In genomic region chr3:46948830-46949671, GRCh38 we compare ENCODE assay signal across 8 cellular contexts. TPM values are rescaled to one million over a fixed set of nuclear protein-coding genes. Genes with fewer than 3 reads are reported as not detected.
DNase-seq lines count a peak whose midpoint lies in the region; ATAC-seq and TF ChIP-seq lines count a peak whose summit lies in the region.

No MANE protein-coding gene starts in this region.

- TF ChIP-seq CTCF in CD8-positive, alpha-beta T cell (IDR thresholded peaks at IDR 0.05), result no peak

- H3K9me3 ChIP-seq in CD8-positive, alpha-beta T cell (ENCODE audit: low read length), result no peaks in the 10 kb centered on the region
- H3K9me3 ChIP-seq in subcutaneous abdominal adipose tissue (ENCODE audit: control insufficient read depth in 5 of 5, low read length in 5 of 5), result no peaks in the 10 kb centered on the region

- no peak for ATAC-seq in CD8-positive, alpha-beta T cell
- ATAC-seq in GM21619 (IDR thresholded peaks at IDR 0.05; ENCODE audit: unreplicated experiment), result peak; percentile 39
- peak; percentile 24 to 45 for ATAC-seq in left cardiac atrium

- no peaks in the 10 kb centered on the region for H3K27me3 ChIP-seq in CD8-positive, alpha-beta T cell (ENCODE audit: insufficient read depth, low read length)
- no peaks in the 10 kb centered on the region for H3K27me3 ChIP-seq in subcutaneous abdominal adipose tissue (ENCODE audit: control insufficient read depth in 5 of 5, insufficient read depth in 4 of 5, low read length in 5 of 5)

- H3K36me3 ChIP-seq in CD8-positive, alpha-beta T cell (ENCODE audit: insufficient read depth, low read length), result no peaks in the 10 kb centered on the region
- peaks cover 0 to 16% (median 8%) of the 10 kb centered on the region in 5 donors for H3K36me3 ChIP-seq in subcutaneous abdominal adipose tissue (ENCODE audit: control insufficient read depth in 5 of 5, insufficient read depth in 5 of 5, low read length in 5 of 5)

- CTCF ChIA-PET in CD8-positive, alpha-beta T cell (lab: Charles Lee), result no interaction called here

- H3K27ac ChIP-seq in CD8-positive, alpha-beta T cell (ENCODE audit: low read depth, low read length), result peak overlapping the region; percentile 39
- H3K27ac ChIP-seq in subcutaneous abdominal adipose tissue (ENCODE audit: low read depth, low read length), result peak overlapping the region; percentile 4

- H3K4me3 Mint-ChIP-seq in CD8-positive, alpha-beta T cell, result peak overlapping the region; percentile 61

- H3K27ac Mint-ChIP-seq in CD8-positive, alpha-beta T cell, result peak overlapping the region; percentile 97

- POLR2A ChIA-PET in CD8-positive, alpha-beta T cell (lab: Charles Lee), result no interaction called here

- no peak overlapping the region for H3K4me3 ChIP-seq in CD8-positive, alpha-beta T cell (ENCODE audit: low read depth, low read length)
- peak overlapping the region in 1 of 5 donors; percentile 11 for H3K4me3 ChIP-seq in subcutaneous abdominal adipose tissue (ENCODE audit: low read depth in 1 of 5, low read length in 5 of 5)

- H3K36me3 Mint-ChIP-seq in CD8-positive, alpha-beta T cell, result peaks cover 34% of the 10 kb centered on the region

- H3K9me3 Mint-ChIP-seq in CD8-positive, alpha-beta T cell, result no peaks in the 10 kb centered on the region

- intact Hi-C loops in CD8-positive, alpha-beta T cell (cut with DNase I, micrococcal nuclease), result loop anchor here (1.0 to 10.0 kb wide), 6 partner anchors 20 to 106 kb away; partner anchors contain the start of gene CCDC12 (in 1 of the 2)
- intact Hi-C loops in left cardiac atrium (cut with DNase I), result no loop called here

- H3K9ac ChIP-seq in subcutaneous abdominal adipose tissue (ENCODE audit: low read length in 5 of 5), result peak overlapping the region in 2 of 5 donors; percentile 23 to 26

- H3K4me1 ChIP-seq in CD8-positive, alpha-beta T cell (ENCODE audit: insufficient read depth, low read length), result peaks cover 84% of the 10 kb centered on the region
- peaks cover 16 to 84% (median 73%) of the 10 kb centered on the region in 5 donors for H3K4me1 ChIP-seq in subcutaneous abdominal adipose tissue (ENCODE audit: control insufficient read depth in 5 of 5, insufficient read depth in 5 of 5, low read length in 5 of 5)

- no peaks in the 10 kb centered on the region for H3K27me3 Mint-ChIP-seq in CD8-positive, alpha-beta T cell (ENCODE audit: low read depth)

- H3K4me1 Mint-ChIP-seq in CD8-positive, alpha-beta T cell (ENCODE audit: low read depth), result peaks cover 88% of the 10 kb centered on the region

- no peak for DNase-seq in CD8-positive, alpha-beta T cell
- DNase-seq in SK-N-DZ (ENCODE audit: low spot score) (peak; percentile 7), left cardiac atrium (peak; percentile 65), globus pallidus (ENCODE audit: low spot score) (no peak), foreskin melanocyte (no peak), middle frontal gyrus (ENCODE audit: extremely low spot score, low spot score) (no peak)

RNA-seq across cellular contexts. Expression of gene CCDC12, which starts 27.5 kb away (rescaled TPM):
- 100 to 1,000 TPM in 1 of 2 experiments, 10 to 100 TPM in 1; 99.9 to 107 TPM for total RNA-seq in CD8-positive, alpha-beta T cell
- 35.9 and 41.7 TPM in 2 replicates for polyA plus RNA-seq in SK-N-DZ (2014; cell fraction: cytosol; rRNA removed)
- 17.9 and 25.1 TPM in 2 replicates for polyA plus RNA-seq in SK-N-DZ (2014; cell fraction: nucleus; rRNA removed)
- 10 to 100 TPM; 24.2 to 38.4 TPM for total RNA-seq in left cardiac atrium

RNA-seq across cellular contexts. Expression of gene NBEAL2, which starts 30.4 kb away (rescaled TPM):
- 100 to 1,000 TPM; 187 to 201 TPM for total RNA-seq in CD8-positive, alpha-beta T cell
- polyA plus RNA-seq in SK-N-DZ (2014; cell fraction: cytosol; rRNA removed), result 16.6 and 28.4 TPM in 2 replicates
- polyA plus RNA-seq in SK-N-DZ (2014; cell fraction: nucleus; rRNA removed), result 172 and 188 TPM in 2 replicates
- 10 to 100 TPM; 17.1 to 23.9 TPM for total RNA-seq in left cardiac atrium

Comparison
In these comparisons a context has a peak if more than half of its experiments do, and no peak if none do; other contexts are left out.
1. DNase-seq: peak in SK-N-DZ (single experiment) and left cardiac atrium (single experiment); none in CD8-positive, alpha-beta T cell (0 of 7), globus pallidus (single experiment), foreskin melanocyte (single experiment) and middle frontal gyrus (single experiment).
2. RNA of gene NBEAL2, which starts 30.4 kb away (total RNA-seq): 187 to 201 TPM in CD8-positive, alpha-beta T cell; 17.1 to 23.9 TPM in left cardiac atrium; every median in the first group is over 4 times any median in the second.
3. intact Hi-C loops: an anchor here in CD8-positive, alpha-beta T cell (1.0 to 10.0 kb wide); none called in left cardiac atrium.